ENCODE assay signal across 22 cellular contexts in genomic region chr7:46100521-46100920, GRCh38.
"Had no signal": no experiment of that assay in that cellular context is flagged by ENCODE, and none has a peak within 500 bp of the region (broad histone marks: within the 10 kb centered on the region; RNA-seq: fewer than 3 reads in every experiment).

No MANE protein-coding gene starts in this region.

- H3K9me3 Mint-ChIP-seq: dendritic cell treated with granulocyte-macrophage colony-stimulating factor and Interleukin-4, amounts not matched to agents 40 ng/mL and 50 ng/mL, for 4 days; effector memory CD8-positive, alpha-beta T cell; nephron had no signal

- H3K9me3 ChIP-seq: esophagus muscularis mucosa, neutrophil, suprapubic skin, thyroid gland, uterus had no signal

- H3K27me3 Mint-ChIP-seq: dendritic cell treated with granulocyte-macrophage colony-stimulating factor and Interleukin-4, amounts not matched to agents 40 ng/mL and 50 ng/mL, for 4 days; effector memory CD8-positive, alpha-beta T cell; type B pancreatic cell had no signal

- DNase-seq: effector memory CD8-positive, alpha-beta T cell; foreskin keratinocyte; head of caudate nucleus; left colon; left ventricle myocardium superior; naive B cell; psoas muscle; small intestine; stimulated activated CD4-positive, alpha-beta T cell treated with anti-CD3 and anti-CD28 coated beads, Interleukin-2, amount 100 ng/mL, for 48 hours; stimulated activated naive CD8-positive, alpha-beta T cell treated with anti-CD3 and anti-CD28 coated beads, Interleukin-15, Interleukin-2, amounts not matched to agents 100 U/mL and 50 U/mL, for 24 hours; thyroid gland; uterus had no signal

- H3K4me3 Mint-ChIP-seq: dendritic cell treated with granulocyte-macrophage colony-stimulating factor and Interleukin-4, amounts not matched to agents 40 ng/mL and 50 ng/mL, for 4 days; effector memory CD8-positive, alpha-beta T cell; naive B cell; nephron; type B pancreatic cell had no signal

- H3K36me3 ChIP-seq: esophagus muscularis mucosa, neutrophil, suprapubic skin, thyroid gland, uterus had no signal

- H3K27me3 ChIP-seq: esophagus muscularis mucosa, foreskin keratinocyte, hepatocyte, neutrophil, suprapubic skin, thyroid gland, uterus had no signal

- H3K4me1 Mint-ChIP-seq: naive B cell, nephron had no signal

- H3K4me1 ChIP-seq: esophagus muscularis mucosa, foreskin keratinocyte, psoas muscle, suprapubic skin, thyroid gland, uterus had no signal

- H3K27ac ChIP-seq: epithelial cell of prostate, esophagus muscularis mucosa, foreskin keratinocyte, hepatocyte, neutrophil, psoas muscle, suprapubic skin, thyroid gland, uterus had no signal

- H3K27ac Mint-ChIP-seq: dendritic cell treated with granulocyte-macrophage colony-stimulating factor and Interleukin-4, amounts not matched to agents 40 ng/mL and 50 ng/mL, for 4 days; effector memory CD8-positive, alpha-beta T cell; naive B cell; nephron; type B pancreatic cell had no signal

- ATAC-seq: effector memory CD8-positive, alpha-beta T cell; foreskin keratinocyte; left colon; left ventricle myocardium superior; psoas muscle; sciatic nerve; stimulated activated naive CD8-positive, alpha-beta T cell treated with anti-CD3 and anti-CD28 coated beads, Interleukin-15, Interleukin-2, amounts not matched to agents 100 U/mL and 50 U/mL, for 24 hours had no signal

- H3K36me3 Mint-ChIP-seq: naive B cell had no signal

- H3K4me3 ChIP-seq: esophagus muscularis mucosa, hepatocyte, lung, psoas muscle, suprapubic skin, thyroid gland, uterus had no signal
